11 cellular contexts compared by ENCODE assay signal in genomic region chr10:91652364-91652763, GRCh38. TPM values are rescaled to one million over a fixed set of nuclear protein-coding genes. Genes with fewer than 3 reads are reported as not detected.
DNase-seq lines count a peak whose midpoint lies in the region; TF ChIP-seq lines count a peak whose summit lies in the region.
"Had no signal": no experiment of that assay in that cellular context is flagged by ENCODE, and none has a peak within 500 bp of the region (broad histone marks: within the 10 kb centered on the region; RNA-seq: fewer than 3 reads in every experiment).

No MANE protein-coding gene starts in this region.

- TF ChIP-seq CTCF in foreskin fibroblast (IDR thresholded peaks at IDR 0.05; ENCODE audit: low read depth, low read length), result no peak

- H3K9me3 ChIP-seq in SJCRH30 (replicated peaks), result no peaks in the 10 kb centered on the region
- H3K9me3 ChIP-seq: psoas muscle had no signal

- no peaks in the 10 kb centered on the region for H3K4me1 ChIP-seq in SJCRH30
- H3K4me1 ChIP-seq: psoas muscle had no signal

- no peak overlapping the region for H3K27ac ChIP-seq in SJCRH30
- peak overlapping the region in 12 of 21 experiments; percentile 3 to 77 (median 54) for H3K27ac ChIP-seq in skin epidermis
- H3K27ac ChIP-seq: psoas muscle had no signal

- H3K27me3 ChIP-seq in SJCRH30, result no peaks in the 10 kb centered on the region

- H3K4me3 ChIP-seq in SJCRH30 (no peak overlapping the region), foreskin fibroblast (ENCODE audit: low read depth in 1 of 2, low read length in 2 of 2) (no peak overlapping the region), skin epidermis (no peak overlapping the region)
- H3K4me3 ChIP-seq: psoas muscle had no signal

- DNase-seq in H4 (ENCODE audit: low spot score), result peak; percentile 65
- peak; percentile 13 to 21 for DNase-seq in SJCRH30
- peak; percentile 89 to 91 for DNase-seq in foreskin fibroblast
- no peak for DNase-seq in NCI-H526 treated with DMSO at 0.1 percent for 48 hours (lab: John Stamatoyannopoulos, UW)
- no peak for DNase-seq in stimulated activated CD4-positive, alpha-beta T cell treated with anti-CD3 and anti-CD28 coated beads, Interleukin-2, amount 100 ng/mL, for 24 hours
- no peak for DNase-seq in globus pallidus (ENCODE audit: low spot score)
- DNase-seq: activated CD8-positive, alpha-beta memory T cell treated with anti-CD3 and anti-CD28 coated beads, Interleukin-2, amount 10 ng/mL, durations not matched to agents 7 days and 5 days; NCI-H187; psoas muscle; T-cell had no signal

- H3K36me3 ChIP-seq in SJCRH30, result no peaks in the 10 kb centered on the region

RNA-seq across cellular contexts. Expression of gene PPP1R3C, which starts 19.5 kb away (rescaled TPM):
- 5.2 and 6.0 TPM in 2 replicates for total RNA-seq in H4 (2014; rRNA removed; shearing (Covaris generic))
- total RNA-seq in SJCRH30 (2014; rRNA removed; shearing (Covaris generic)), result 5.7 and 5.9 TPM in 2 replicates
- total RNA-seq: activated CD8-positive, alpha-beta memory T cell treated with anti-CD3 and anti-CD28 coated beads, Interleukin-2, amount 10 ng/mL, durations not matched to agents 7 days and 5 days had no signal

Comparison
In these comparisons a context has a peak if more than half of its experiments do, and no peak if none do; other contexts are left out.
1. DNase-seq: peak in H4 (single experiment), SJCRH30 (2 of 2) and foreskin fibroblast (2 of 2); none in NCI-H526 treated with DMSO at 0.1 percent for 48 hours (single experiment), stimulated activated CD4-positive, alpha-beta T cell treated with anti-CD3 and anti-CD28 coated beads, Interleukin-2, amount 100 ng/mL, for 24 hours (0 of 2) and globus pallidus (single experiment).